Comparison of ENCODE assay signal across 21 cellular contexts in the genomic region with DNA sequence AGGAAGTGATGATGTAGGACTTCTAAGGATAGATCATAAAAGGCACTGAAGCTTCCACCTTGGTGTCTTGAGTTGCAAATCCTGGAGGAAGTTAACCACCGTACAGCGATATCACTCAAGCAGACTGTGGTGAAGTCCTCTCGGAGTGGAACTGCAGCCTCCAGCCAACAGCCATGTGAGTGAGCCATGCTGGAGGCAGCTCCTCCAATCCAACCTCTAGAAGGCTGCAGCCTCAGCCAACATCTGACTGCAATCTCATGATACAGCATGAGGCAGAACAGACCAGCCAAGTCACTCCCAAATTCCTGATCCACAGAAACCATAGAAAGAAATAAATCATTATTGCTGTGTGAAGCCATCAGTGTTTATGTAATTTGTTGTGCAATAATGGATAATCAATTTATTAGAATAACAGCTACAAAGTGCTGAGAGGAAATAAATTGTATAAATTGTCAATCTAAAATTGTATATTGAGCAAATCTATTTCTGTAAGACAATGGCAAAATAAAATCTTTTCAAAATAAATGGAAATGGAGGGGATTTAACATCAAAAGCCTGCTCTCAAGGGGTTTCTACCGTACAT.
A peak's percentile ranks its signal among the peaks of the same experiment; 100 is the strongest.
DNase-seq lines count a peak whose midpoint lies in the region; ATAC-seq and TF ChIP-seq lines count a peak whose summit lies in the region.
"Had no signal": no experiment of that assay in that cellular context is flagged by ENCODE, and none has a peak within 500 bp of the region (broad histone marks: within the 10 kb centered on the region; RNA-seq: fewer than 3 reads in every experiment).

No MANE protein-coding gene starts in this region.

- H3K4me2 ChIP-seq in GM23338: no peak overlapping the region
- H3K4me2 ChIP-seq: BLaER1 had no signal

- no peak overlapping the region for H3K27ac Mint-ChIP-seq in GM23338
- H3K27ac Mint-ChIP-seq in glutamatergic neuron (ENCODE audit: unreplicated experiment): no peak overlapping the region
- H3K27ac Mint-ChIP-seq: CD4-positive, alpha-beta T cell had no signal

- peaks cover under 1% of the 10 kb centered on the region for H3K4me1 Mint-ChIP-seq in GM23338
- no peaks in the 10 kb centered on the region for H3K4me1 Mint-ChIP-seq in glutamatergic neuron (ENCODE audit: low read depth, unreplicated experiment)

- TF ChIP-seq POLR2A in esophagus muscularis mucosa (IDR thresholded peaks at IDR 0.05; ENCODE audit: low read depth): no peak

- H3K9me3 Mint-ChIP-seq in GM23338: no peaks in the 10 kb centered on the region
- H3K9me3 Mint-ChIP-seq in glutamatergic neuron (ENCODE audit: unreplicated experiment): peaks cover 6% of the 10 kb centered on the region
- H3K9me3 Mint-ChIP-seq: CD4-positive, alpha-beta T cell had no signal

- H3K27me3 Mint-ChIP-seq in GM23338 (ENCODE audit: insufficient read depth, low read depth, poor library complexity): peaks cover 2% of the 10 kb centered on the region
- H3K27me3 Mint-ChIP-seq in glutamatergic neuron (ENCODE audit: unreplicated experiment): peaks cover 3% of the 10 kb centered on the region
- H3K27me3 Mint-ChIP-seq: CD4-positive, alpha-beta T cell had no signal

- no peak overlapping the region for H3K4me3 Mint-ChIP-seq in GM23338
- no peak overlapping the region for H3K4me3 Mint-ChIP-seq in glutamatergic neuron (ENCODE audit: unreplicated experiment)
- H3K4me3 Mint-ChIP-seq: CD4-positive, alpha-beta T cell had no signal

- WGBS in esophagus muscularis mucosa: 73% methylated on average over 4 of the region's 4 CpGs

- H3K36me3 Mint-ChIP-seq in GM23338 (ENCODE audit: low read depth) (peaks cover 2% of the 10 kb centered on the region; the same call in 1 of the 3 replicates), glutamatergic neuron (ENCODE audit: unreplicated experiment) (no peaks in the 10 kb centered on the region)

- no peak for ATAC-seq in GM23338
- no peak for ATAC-seq in omental fat pad (ENCODE audit: low FRiP score)
- no peak for ATAC-seq in HG02938 (IDR thresholded peaks at IDR 0.05; ENCODE audit: unreplicated experiment)
- ATAC-seq: Panc1 had no signal

- H3K27ac ChIP-seq in GM23338 (ENCODE audit: low read depth) (no peak overlapping the region), esophagus muscularis mucosa (replicated peaks in 1 of 4) (no peak overlapping the region)
- H3K27ac ChIP-seq: BLaER1, HL-60 had no signal

- H4K20me1 ChIP-seq in GM23338 (replicated peaks; ENCODE audit: insufficient read depth): no peaks in the 10 kb centered on the region
- H4K20me1 ChIP-seq: BLaER1 had no signal

- no peaks in the 10 kb centered on the region for H3K9me3 ChIP-seq in esophagus muscularis mucosa
- H3K9me3 ChIP-seq: BLaER1 had no signal

- H3K36me3 ChIP-seq in GM23338 (ENCODE audit: insufficient read depth) (no peaks in the 10 kb centered on the region), esophagus muscularis mucosa (no peaks in the 10 kb centered on the region)
- H3K36me3 ChIP-seq: BLaER1 had no signal

- no peaks in the 10 kb centered on the region for H3K4me1 ChIP-seq in GM23338 (ENCODE audit: insufficient read depth)
- H3K4me1 ChIP-seq in esophagus muscularis mucosa: peaks cover 4 to 6% (median 5%) of the 10 kb centered on the region in 4 donors
- H3K4me1 ChIP-seq: BLaER1 had no signal

- H3K9me2 ChIP-seq in GM23338 (ENCODE audit: insufficient read depth): no peaks in the 10 kb centered on the region

- TF ChIP-seq EP300 in esophagus muscularis mucosa (IDR thresholded peaks at IDR 0.05): no peak

- intact Hi-C loops in esophagus muscularis mucosa (cut with DNase I): no loop called here

- TF ChIP-seq CTCF in AG10803 (conservative IDR thresholded peaks at IDR 0.05; ENCODE audit: low read length) (no peak), GM23338 (conservative IDR thresholded peaks at IDR 0.05; ENCODE audit: low read depth in 2 of 2) (no peak), esophagus muscularis mucosa (IDR thresholded peaks at IDR 0.05) (no peak), omental fat pad (IDR thresholded peaks at IDR 0.05) (no peak), glutamatergic neuron (IDR thresholded peaks at IDR 0.05; ENCODE audit: partially characterized antibody, unreplicated experiment) (no peak)

- DNase-seq in AG10803 (ENCODE audit: low read depth): peak; percentile 11
- no peak for DNase-seq in GM23338 (ENCODE audit: low spot score)
- peak; percentile 87 for DNase-seq in esophagus muscularis mucosa (ENCODE audit: extremely low spot score)
- DNase-seq in omental fat pad (ENCODE audit: low spot score): peak; percentile 1
- no peak for DNase-seq in glutamatergic neuron
- DNase-seq in activated CD4-positive, CD25-positive, alpha-beta regulatory T cell (lab: John Stamatoyannopoulos, UW): no peak
- no peak for DNase-seq in cortex of kidney (lab: John Stamatoyannopoulos, UW)
- DNase-seq: CD4-positive, alpha-beta T cell; COR-L47; DMS79; H7; NCI-H1694; NCI-H2081; NCI-H2171 treated with DMSO at 0.1 percent for 48 hours; NCI-H524 treated with DMSO at 0.1 percent for 48 hours; NCI-H82; SIG-M5 had no signal

- no peaks in the 10 kb centered on the region for H3K27me3 ChIP-seq in GM23338 (ENCODE audit: insufficient read depth)
- H3K27me3 ChIP-seq in esophagus muscularis mucosa: no peaks in the 10 kb centered on the region
- H3K27me3 ChIP-seq: BLaER1 had no signal

- H3K4me3 ChIP-seq in AG10803 (ENCODE audit: low read length) (no peak overlapping the region), GM23338 (no peak overlapping the region), esophagus muscularis mucosa (no peak overlapping the region)
- H3K4me3 ChIP-seq: BLaER1 had no signal

- H2AFZ ChIP-seq in GM23338: peak overlapping the region; percentile 59; the same call in 1 of the 2 replicates

- H3F3A ChIP-seq in GM23338 (replicated peaks; ENCODE audit: low read depth): no peaks in the 10 kb centered on the region

- H3K79me2 ChIP-seq in GM23338 (replicated peaks; ENCODE audit: insufficient read depth): no peaks in the 10 kb centered on the region

TF ChIP-seq in GM23338, 12 proteins besides CTCF, POLR2A, EP300 and RAD21:
- no peak for TF ChIP-seq CREB1 (CRISPR knock-in tag; IDR thresholded peaks at IDR 0.05; ENCODE audit: low read depth)
- TF ChIP-seq, protein P1, sequence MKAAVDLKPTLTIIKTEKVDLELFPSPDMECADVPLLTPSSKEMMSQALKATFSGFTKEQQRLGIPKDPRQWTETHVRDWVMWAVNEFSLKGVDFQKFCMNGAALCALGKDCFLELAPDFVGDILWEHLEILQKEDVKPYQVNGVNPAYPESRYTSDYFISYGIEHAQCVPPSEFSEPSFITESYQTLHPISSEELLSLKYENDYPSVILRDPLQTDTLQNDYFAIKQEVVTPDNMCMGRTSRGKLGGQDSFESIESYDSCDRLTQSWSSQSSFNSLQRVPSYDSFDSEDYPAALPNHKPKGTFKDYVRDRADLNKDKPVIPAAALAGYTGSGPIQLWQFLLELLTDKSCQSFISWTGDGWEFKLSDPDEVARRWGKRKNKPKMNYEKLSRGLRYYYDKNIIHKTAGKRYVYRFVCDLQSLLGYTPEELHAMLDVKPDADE (IDR thresholded peaks at IDR 0.05): no peak
- TF ChIP-seq NANOG (IDR thresholded peaks at IDR 0.05; ENCODE audit: borderline replicate concordance): no peak
- no peak for TF ChIP-seq EZH2 (IDR thresholded peaks at IDR 0.05; ENCODE audit: low read depth, unreplicated experiment)
- no peak for TF ChIP-seq JUNB (IDR thresholded peaks at IDR 0.05; ENCODE audit: unreplicated experiment)
- no peak for TF ChIP-seq ZNF114 (CRISPR knock-in tag; IDR thresholded peaks at IDR 0.05)
- no peak for TF ChIP-seq ZNF331 (CRISPR knock-in tag; IDR thresholded peaks at IDR 0.05; ENCODE audit: low read depth)
- TF ChIP-seq POLR2AphosphoS5 (IDR thresholded peaks at IDR 0.05; ENCODE audit: low read depth): no peak
- TF ChIP-seq, protein P2, sequence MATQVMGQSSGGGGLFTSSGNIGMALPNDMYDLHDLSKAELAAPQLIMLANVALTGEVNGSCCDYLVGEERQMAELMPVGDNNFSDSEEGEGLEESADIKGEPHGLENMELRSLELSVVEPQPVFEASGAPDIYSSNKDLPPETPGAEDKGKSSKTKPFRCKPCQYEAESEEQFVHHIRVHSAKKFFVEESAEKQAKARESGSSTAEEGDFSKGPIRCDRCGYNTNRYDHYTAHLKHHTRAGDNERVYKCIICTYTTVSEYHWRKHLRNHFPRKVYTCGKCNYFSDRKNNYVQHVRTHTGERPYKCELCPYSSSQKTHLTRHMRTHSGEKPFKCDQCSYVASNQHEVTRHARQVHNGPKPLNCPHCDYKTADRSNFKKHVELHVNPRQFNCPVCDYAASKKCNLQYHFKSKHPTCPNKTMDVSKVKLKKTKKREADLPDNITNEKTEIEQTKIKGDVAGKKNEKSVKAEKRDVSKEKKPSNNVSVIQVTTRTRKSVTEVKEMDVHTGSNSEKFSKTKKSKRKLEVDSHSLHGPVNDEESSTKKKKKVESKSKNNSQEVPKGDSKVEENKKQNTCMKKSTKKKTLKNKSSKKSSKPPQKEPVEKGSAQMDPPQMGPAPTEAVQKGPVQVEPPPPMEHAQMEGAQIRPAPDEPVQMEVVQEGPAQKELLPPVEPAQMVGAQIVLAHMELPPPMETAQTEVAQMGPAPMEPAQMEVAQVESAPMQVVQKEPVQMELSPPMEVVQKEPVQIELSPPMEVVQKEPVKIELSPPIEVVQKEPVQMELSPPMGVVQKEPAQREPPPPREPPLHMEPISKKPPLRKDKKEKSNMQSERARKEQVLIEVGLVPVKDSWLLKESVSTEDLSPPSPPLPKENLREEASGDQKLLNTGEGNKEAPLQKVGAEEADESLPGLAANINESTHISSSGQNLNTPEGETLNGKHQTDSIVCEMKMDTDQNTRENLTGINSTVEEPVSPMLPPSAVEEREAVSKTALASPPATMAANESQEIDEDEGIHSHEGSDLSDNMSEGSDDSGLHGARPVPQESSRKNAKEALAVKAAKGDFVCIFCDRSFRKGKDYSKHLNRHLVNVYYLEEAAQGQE (IDR thresholded peaks at IDR 0.05; ENCODE audit: unreplicated experiment): no peak

Comparison
In these comparisons a context has a peak if more than half of its experiments do, and no peak if none do; other contexts are left out.
1. DNase-seq: peak in AG10803 (single experiment), esophagus muscularis mucosa (single experiment) and omental fat pad (single experiment); none in GM23338 (single experiment), glutamatergic neuron (single experiment), activated CD4-positive, CD25-positive, alpha-beta regulatory T cell (0 of 4) and cortex of kidney (single experiment).